Comparison of ENCODE assay signal across 29 cellular contexts in genomic region chr16:56347166-56347565, GRCh38.
"Had no signal": no experiment of that assay in that cellular context is flagged by ENCODE, and none has a peak within 500 bp of the region (broad histone marks: within the 10 kb centered on the region; RNA-seq: fewer than 3 reads in every experiment).

No MANE protein-coding gene starts in this region.

- H3K27me3 Mint-ChIP-seq: activated CD8-positive, alpha-beta T cell treated with anti-CD3 and anti-CD28 coated beads for 36 hours; activated naive CD4-positive, alpha-beta T cell treated with anti-CD3 and anti-CD28 coated beads, Interleukin-2, amount 50 U/mL, for 24 hours; activated T-helper 17 cell treated with anti-CD3 and anti-CD28 coated beads, Interleukin-2, amount 50 U/mL, for 72 hours had no signal

- H3K4me1 Mint-ChIP-seq: activated naive CD4-positive, alpha-beta T cell treated with anti-CD3 and anti-CD28 coated beads, Interleukin-2, amount 50 U/mL, for 24 hours; activated naive CD8-positive, alpha-beta T cell treated with anti-CD3 and anti-CD28 coated beads, Interleukin-2, amount 50 U/mL, for 24 hours; activated T-helper 17 cell treated with anti-CD3 and anti-CD28 coated beads, Interleukin-2, amount 50 U/mL, for 72 hours; nephron; WTC11 had no signal

- H3K4me3 ChIP-seq: lung, ovary, psoas muscle, testis, transverse colon had no signal

- H3K9me3 ChIP-seq: neutrophil, ovary, psoas muscle, testis, transverse colon had no signal

- H3K36me3 ChIP-seq: neutrophil, ovary, transverse colon had no signal

- FAIRE-seq: bronchial epithelial cell, colon, endometrium, frontal cortex, islet of Langerhans, urothelium cell line had no signal

- H3K27ac ChIP-seq: epithelial cell of prostate, neutrophil, ovary, psoas muscle, testis, transverse colon had no signal

- H3K9me3 Mint-ChIP-seq: activated CD8-positive, alpha-beta T cell treated with anti-CD3 and anti-CD28 coated beads for 36 hours; activated naive CD4-positive, alpha-beta T cell treated with anti-CD3 and anti-CD28 coated beads, Interleukin-2, amount 50 U/mL, for 24 hours; activated naive CD8-positive, alpha-beta T cell treated with anti-CD3 and anti-CD28 coated beads, Interleukin-2, amount 50 U/mL, for 24 hours; activated T-cell treated with anti-CD3 and anti-CD28 coated beads, Interleukin-2, amount 50 U/mL, for 4 hours; activated T-helper 17 cell treated with anti-CD3 and anti-CD28 coated beads, Interleukin-2, amount 50 U/mL, for 72 hours; nephron; WTC11 had no signal

- H3K4me1 ChIP-seq: psoas muscle, testis, transverse colon had no signal

- H3K27me3 ChIP-seq: neutrophil, ovary, testis, transverse colon had no signal

- H3K27ac Mint-ChIP-seq: activated CD8-positive, alpha-beta T cell treated with anti-CD3 and anti-CD28 coated beads for 36 hours; activated naive CD4-positive, alpha-beta T cell treated with anti-CD3 and anti-CD28 coated beads, Interleukin-2, amount 50 U/mL, for 24 hours; activated naive CD8-positive, alpha-beta T cell treated with anti-CD3 and anti-CD28 coated beads, Interleukin-2, amount 50 U/mL, for 24 hours; activated T-helper 17 cell treated with anti-CD3 and anti-CD28 coated beads, Interleukin-2, amount 50 U/mL, for 72 hours; nephron; WTC11 had no signal

- DNase-seq: activated CD4-positive, alpha-beta T cell treated with anti-CD3 and anti-CD28 coated beads, Interleukin-2, amount 50 U/mL, for 1 hour; activated CD8-positive, alpha-beta T cell treated with anti-CD3 and anti-CD28 coated beads for 36 hours; activated gamma-delta T cell treated with Interleukin-2 at 50 U/mL for 16 hours; activated naive CD8-positive, alpha-beta T cell treated with anti-CD3 and anti-CD28 coated beads, Interleukin-2, amount 50 U/mL, for 24 hours; activated T-cell treated with anti-CD3 and anti-CD28 coated beads, Interleukin-2, amount 50 U/mL, for 4 hours; amygdala; dermis blood vessel endothelial cell; effector CD8-positive, alpha-beta T cell; left colon; mesendoderm; ovary; stimulated activated naive CD4-positive, alpha-beta T cell; T-helper 2 cell; testis; transverse colon had no signal

- ATAC-seq: activated CD8-positive, alpha-beta T cell treated with anti-CD3 and anti-CD28 coated beads for 36 hours; activated naive CD8-positive, alpha-beta T cell treated with anti-CD3 and anti-CD28 coated beads, Interleukin-2, amount 50 U/mL, for 24 hours; activated T-cell treated with anti-CD3 and anti-CD28 coated beads, Interleukin-2, amount 50 U/mL, for 4 hours; activated T-helper 17 cell treated with anti-CD3 and anti-CD28 coated beads, Interleukin-2, amount 50 U/mL, for 72 hours; left colon; psoas muscle; WTC11 had no signal

- H3K4me3 Mint-ChIP-seq: activated CD8-positive, alpha-beta T cell treated with anti-CD3 and anti-CD28 coated beads for 36 hours; activated naive CD4-positive, alpha-beta T cell treated with anti-CD3 and anti-CD28 coated beads, Interleukin-2, amount 50 U/mL, for 24 hours; activated naive CD8-positive, alpha-beta T cell treated with anti-CD3 and anti-CD28 coated beads, Interleukin-2, amount 50 U/mL, for 24 hours; activated T-cell treated with anti-CD3 and anti-CD28 coated beads, Interleukin-2, amount 50 U/mL, for 4 hours; activated T-helper 17 cell treated with anti-CD3 and anti-CD28 coated beads, Interleukin-2, amount 50 U/mL, for 72 hours; nephron; WTC11 had no signal
